21 cellular contexts compared by ENCODE assay signal in genomic region chr4:150255610-150256580, GRCh38.
DNase-seq lines count a peak whose midpoint lies in the region; ATAC-seq, FAIRE-seq and TF ChIP-seq lines count a peak whose summit lies in the region.
"Had no signal": no experiment of that assay in that cellular context is flagged by ENCODE, and none has a peak within 500 bp of the region (broad histone marks: within the 10 kb centered on the region; RNA-seq: fewer than 3 reads in every experiment).

No MANE protein-coding gene starts in this region.

- intact Hi-C loops in HepG2 (cut with micrococcal nuclease; ENCODE audit: unreplicated experiment) (no loop called here), right lobe of liver (cut with DNase I) (no loop called here), Right ventricle myocardium superior (cut with DNase I) (no loop called here), upper lobe of right lung (cut with DNase I) (no loop called here)

- DNase-seq in HepG2 (ENCODE audit: low spot score) (no peak), right lobe of liver (no peak), Right ventricle myocardium superior (no peak), upper lobe of right lung (no peak), GM10248 (ENCODE audit: extremely low spot score) (no peak)
- DNase-seq: activated T-cell treated with anti-CD3 and anti-CD28 coated beads, Interleukin-2, amount 50 U/mL, for 48 hours; caudate nucleus; glutamatergic neuron; lower lobe of right lung; naive thymus-derived CD8-positive, alpha-beta T cell; NCI-H1436 treated with DMSO at 0.1 percent for 48 hours; NCI-H2171 treated with DMSO at 0.1 percent for 48 hours; WERI-Rb-1 had no signal

- CTCF ChIA-PET in HepG2 (lab: Yijun Ruan, JAX; ENCODE audit: low intra/inter-chr PET ratio, low total read pairs) = no interaction called here
- CTCF ChIA-PET in GM10248 (lab: Yijun Ruan, JAX) = interaction anchor here (5.0 kb wide), 1 partner anchor 12 kb away, joined by 37 read pairs; no protein-coding TSS in a partner anchor

- peaks cover 49% of the 10 kb centered on the region for H3K4me1 ChIP-seq in HepG2 (ENCODE audit: insufficient read depth, low read length)
- H3K4me1 ChIP-seq in right lobe of liver = no peaks in the 10 kb centered on the region
- H3K4me1 ChIP-seq in mucosa of rectum (ENCODE audit: control insufficient read depth in 2 of 2, insufficient read depth in 2 of 2, low read length in 2 of 2) = peaks cover 19 to 25% of the 10 kb centered on the region in 2 donors
- peaks cover 5% of the 10 kb centered on the region for H3K4me1 ChIP-seq in upper lobe of right lung
- H3K4me1 ChIP-seq: SJSA1 had no signal

- no peak overlapping the region for H3K27ac Mint-ChIP-seq in activated T-helper 17 cell treated with anti-CD3 and anti-CD28 coated beads, Interleukin-2, amount 50 U/mL, for 72 hours
- H3K27ac Mint-ChIP-seq: T-helper 1 cell treated with Interleukin-12 subunit alpha and Interleukin-12 subunit beta and Interleukin-4 antibody, amounts not matched to agents 30 μg/mL and 1 μg/mL, for 36 hours had no signal

- H4K20me1 ChIP-seq in HepG2 (ENCODE audit: insufficient read depth, low read length) = no peaks in the 10 kb centered on the region
- H4K20me1 ChIP-seq: BLaER1 treated with 17β-estradiol and CSF1 and Interleukin-3, amounts not matched to agents 10 nM and 100 nM had no signal

- no peak overlapping the region for H2AFZ ChIP-seq in HepG2 (ENCODE audit: low read length)

- TF ChIP-seq RAD21 in HepG2 (CRISPR knock-in tag; IDR thresholded peaks at IDR 0.05) = no peak

- no peak overlapping the region for H3K4me3 Mint-ChIP-seq in activated T-helper 17 cell treated with anti-CD3 and anti-CD28 coated beads, Interleukin-2, amount 50 U/mL, for 72 hours
- H3K4me3 Mint-ChIP-seq: T-helper 1 cell treated with Interleukin-12 subunit alpha and Interleukin-12 subunit beta and Interleukin-4 antibody, amounts not matched to agents 30 μg/mL and 1 μg/mL, for 36 hours had no signal

- in situ Hi-C loops in HepG2 (cut with HindIII; ENCODE audit: extremely low pct_ligation_motif_present, low pct_unique_long_range_greater_than_20kb) = no loop called here

- no peaks in the 10 kb centered on the region for H3K36me3 Mint-ChIP-seq in activated T-helper 17 cell treated with anti-CD3 and anti-CD28 coated beads, Interleukin-2, amount 50 U/mL, for 72 hours (ENCODE audit: low read depth)

- H3K9me3 Mint-ChIP-seq in activated T-helper 17 cell treated with anti-CD3 and anti-CD28 coated beads, Interleukin-2, amount 50 U/mL, for 72 hours = no peaks in the 10 kb centered on the region
- H3K9me3 Mint-ChIP-seq: naive thymus-derived CD8-positive, alpha-beta T cell; T-helper 1 cell treated with Interleukin-12 subunit alpha and Interleukin-12 subunit beta and Interleukin-4 antibody, amounts not matched to agents 30 μg/mL and 1 μg/mL, for 36 hours had no signal

- 82% methylated on average over 27 of the region's 38 CpGs for WGBS in HepG2 (ENCODE audit: low lambda C conversion rate)
- WGBS in right lobe of liver (ENCODE audit: insufficient coverage, low coverage, low lambda C conversion rate, missing lambda C conversion rate) = 85% methylated on average over 8 of the region's 38 CpGs

- H3K9me3 ChIP-seq in HepG2 (ENCODE audit: low read length) (no peaks in the 10 kb centered on the region), right lobe of liver (no peaks in the 10 kb centered on the region), mucosa of rectum (ENCODE audit: control insufficient read depth in 2 of 2, low read length in 2 of 2) (no peaks in the 10 kb centered on the region), upper lobe of right lung (no peaks in the 10 kb centered on the region)
- H3K9me3 ChIP-seq: BLaER1 treated with 17β-estradiol and CSF1 and Interleukin-3, amounts not matched to agents 10 nM and 100 nM; lower lobe of right lung; SJSA1; suprapubic skin had no signal

- H3K27me3 ChIP-seq in HepG2 (ENCODE audit: control insufficient read depth in 1 of 2, insufficient read depth in 2 of 2, low read length in 2 of 2) (no peaks in the 10 kb centered on the region), right lobe of liver (no peaks in the 10 kb centered on the region), mucosa of rectum (ENCODE audit: control insufficient read depth in 2 of 2, insufficient read depth in 2 of 2, low read length in 2 of 2) (no peaks in the 10 kb centered on the region), upper lobe of right lung (no peaks in the 10 kb centered on the region)
- H3K27me3 ChIP-seq: BLaER1 treated with 17β-estradiol and CSF1 and Interleukin-3, amounts not matched to agents 10 nM and 100 nM; SJSA1; suprapubic skin had no signal

- H3K4me2 ChIP-seq in HepG2 (ENCODE audit: low read depth, low read length) = peak overlapping the region; percentile 92
- H3K4me2 ChIP-seq: BLaER1 treated with 17β-estradiol and CSF1 and Interleukin-3, amounts not matched to agents 10 nM and 100 nM had no signal

- no peaks in the 10 kb centered on the region for H3K4me1 Mint-ChIP-seq in activated T-helper 17 cell treated with anti-CD3 and anti-CD28 coated beads, Interleukin-2, amount 50 U/mL, for 72 hours
- H3K4me1 Mint-ChIP-seq: naive thymus-derived CD8-positive, alpha-beta T cell had no signal

- H3K27ac ChIP-seq in HepG2 (ENCODE audit: extremely low read length, insufficient read depth, low read length) = no peak overlapping the region
- peak overlapping the region in 1 of 3 donors; percentile 39 for H3K27ac ChIP-seq in right lobe of liver
- peak overlapping the region; percentile 63 to 80 for H3K27ac ChIP-seq in mucosa of rectum (ENCODE audit: low read depth in 2 of 2, low read length in 2 of 2)
- H3K27ac ChIP-seq in upper lobe of right lung = peak overlapping the region; percentile 30
- H3K27ac ChIP-seq: BLaER1 treated with 17β-estradiol and CSF1 and Interleukin-3, amounts not matched to agents 10 nM and 100 nM; lower lobe of right lung; SJSA1; suprapubic skin; WERI-Rb-1 had no signal

- TF ChIP-seq CTCF in HepG2 (CRISPR knock-in tag; IDR thresholded peaks at IDR 0.05) (no peak), right lobe of liver (IDR thresholded peaks at IDR 0.05) (no peak), upper lobe of right lung (IDR thresholded peaks at IDR 0.05) (no peak), GM10248 (IDR thresholded peaks at IDR 0.05; ENCODE audit: control extremely low read depth, extremely low read depth, low read depth, missing control alignments) (no peak)

- no TSS peak for BruUV-seq in HepG2 (replicated peaks; lab: Mats Ljungman, UMichigan)

- H3K36me3 ChIP-seq in HepG2 (replicated peaks in 1 of 2; ENCODE audit: control insufficient read depth in 1 of 2, insufficient read depth in 2 of 2, low read length in 2 of 2) (no peaks in the 10 kb centered on the region), right lobe of liver (no peaks in the 10 kb centered on the region), mucosa of rectum (ENCODE audit: control insufficient read depth in 2 of 2, insufficient read depth in 2 of 2, low read length in 2 of 2) (no peaks in the 10 kb centered on the region), upper lobe of right lung (no peaks in the 10 kb centered on the region)
- H3K36me3 ChIP-seq: lower lobe of right lung, SJSA1 had no signal

- no peaks in the 10 kb centered on the region for H3K79me2 ChIP-seq in HepG2 (ENCODE audit: insufficient read depth, low read length)

- no peak for FAIRE-seq in HepG2 (lab: Jason Lieb, UNC)

- H3K4me3 ChIP-seq in HepG2 (replicated peaks in 1 of 3; ENCODE audit: insufficient read depth in 1 of 3, low read depth in 2 of 3, low read length in 3 of 3) = peak overlapping the region in 2 of 3 experiments; percentile 48 to 72; a peak in 3 of 6 replicates
- H3K4me3 ChIP-seq in right lobe of liver = no peak overlapping the region
- no peak overlapping the region for H3K4me3 ChIP-seq in mucosa of rectum (ENCODE audit: low read length in 2 of 2)
- H3K4me3 ChIP-seq in upper lobe of right lung = no peak overlapping the region
- H3K4me3 ChIP-seq: BLaER1 treated with 17β-estradiol and CSF1 and Interleukin-3, amounts not matched to agents 10 nM and 100 nM; lower lobe of right lung; SJSA1; suprapubic skin had no signal

- no peak for TF ChIP-seq POLR2A in HepG2 (IDR thresholded peaks at IDR 0.05; ENCODE audit: insufficient read depth in 1 of 2, low read depth in 2 of 2, low read length in 2 of 2)
- no peak for TF ChIP-seq POLR2A in right lobe of liver (IDR thresholded peaks at IDR 0.05)

- POLR2A ChIA-PET in HepG2 (lab: Yijun Ruan, JAX) (interaction anchor here (1.7 kb wide), 1 partner anchor 9 kb away, joined by 3 read pairs; no protein-coding TSS in a partner anchor), GM10248 (lab: Yijun Ruan, JAX) (no interaction called here)

- no peaks in the 10 kb centered on the region for H3K27me3 Mint-ChIP-seq in activated T-helper 17 cell treated with anti-CD3 and anti-CD28 coated beads, Interleukin-2, amount 50 U/mL, for 72 hours
- H3K27me3 Mint-ChIP-seq: naive thymus-derived CD8-positive, alpha-beta T cell had no signal

- TF ChIP-seq EP300 in HepG2 (IDR thresholded peaks at IDR 0.05; ENCODE audit: low read depth in 2 of 2, low read length in 2 of 2) = no peak
- TF ChIP-seq EP300 in HepG2 (CRISPR knock-in tag; IDR thresholded peaks at IDR 0.05; ENCODE audit: borderline replicate concordance) = no peak

- ATAC-seq in HepG2 (no peak), right lobe of liver (no peak), Right ventricle myocardium superior (ENCODE audit: poor library complexity) (peak; percentile 73), upper lobe of right lung (peak; percentile 10), GM19023 (IDR thresholded peaks at IDR 0.05; ENCODE audit: unreplicated experiment) (no peak)
- no peak for ATAC-seq in activated T-helper 17 cell treated with anti-CD3 and anti-CD28 coated beads, Interleukin-2, amount 50 U/mL, for 72 hours (replicated peaks)
- ATAC-seq: HCT116; naive thymus-derived CD8-positive, alpha-beta T cell had no signal

- H3K9ac ChIP-seq in HepG2 (ENCODE audit: insufficient read depth, low read depth, low read length) (no peak overlapping the region), mucosa of rectum (ENCODE audit: low read depth in 1 of 2, low read length in 2 of 2) (no peak overlapping the region)
- H3K9ac ChIP-seq: BLaER1 treated with 17β-estradiol and CSF1 and Interleukin-3, amounts not matched to agents 10 nM and 100 nM had no signal

Comparison
In these comparisons a context has a peak if more than half of its experiments do, and no peak if none do; other contexts are left out.
1. H3K4me3 ChIP-seq: peak in HepG2 (2 of 3); none in right lobe of liver (0 of 3), mucosa of rectum (0 of 2) and upper lobe of right lung (single experiment).
2. ATAC-seq: peak in Right ventricle myocardium superior (single experiment) and upper lobe of right lung (single experiment); none in HepG2 (single experiment), right lobe of liver (0 of 4), GM19023 (single experiment) and activated T-helper 17 cell treated with anti-CD3 and anti-CD28 coated beads, Interleukin-2, amount 50 U/mL, for 72 hours (single experiment).